ENCODE assay signal across 31 cellular contexts in the genomic region with DNA sequence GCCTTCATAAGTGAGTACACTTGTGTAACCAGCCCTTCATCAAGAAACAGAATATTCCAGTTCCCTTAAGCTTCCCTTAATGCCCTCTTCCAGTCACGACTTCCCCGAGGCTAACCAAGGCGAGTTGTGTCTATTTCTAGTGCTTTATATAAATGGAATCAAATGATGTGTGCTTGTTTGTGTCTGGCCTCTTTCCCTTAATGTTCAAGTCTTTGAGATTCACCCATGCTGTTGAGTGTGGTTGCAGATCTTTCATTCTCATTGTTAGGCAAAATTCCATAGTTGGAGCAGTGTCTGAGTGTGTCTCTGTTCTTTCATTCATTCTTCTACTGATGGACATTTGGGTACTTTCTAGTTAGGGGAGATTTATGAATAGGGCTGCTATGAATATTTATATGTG.
"Had no signal": no experiment of that assay in that cellular context is flagged by ENCODE, and none has a peak within 500 bp of the region (broad histone marks: within the 10 kb centered on the region; RNA-seq: fewer than 3 reads in every experiment).

No MANE protein-coding gene starts in this region.

- ATAC-seq: activated CD4-positive, alpha-beta T cell treated with anti-CD3 and anti-CD28 coated beads for 36 hours; activated CD8-positive, alpha-beta memory T cell treated with anti-CD3 and anti-CD28 coated beads, Interleukin-2, amount 10 ng/mL, durations not matched to agents 7 days and 5 days; activated CD8-positive, alpha-beta T cell treated with anti-CD3 and anti-CD28 coated beads, Interleukin-2, amount 10 ng/mL, durations not matched to agents 7 days and 5 days; activated naive CD8-positive, alpha-beta T cell treated with anti-CD3 and anti-CD28 coated beads, Interleukin-2, amount 50 U/mL, for 24 hours; gastrocnemius medialis; T-helper 17 cell had no signal

- H3K27me3 ChIP-seq: adrenal gland, ascending aorta, breast epithelium, cardiac muscle cell, colonic mucosa, gastrocnemius medialis had no signal

- DNase-seq: activated CD4-positive, alpha-beta memory T cell treated with anti-CD3 and anti-CD28 coated beads for 36 hours; activated CD4-positive, alpha-beta T cell treated with anti-CD3 and anti-CD28 coated beads for 36 hours; activated CD4-positive, alpha-beta T cell treated with anti-CD3 and anti-CD28 coated beads, Interleukin-2, amount 10 ng/mL, durations not matched to agents 24 days and 14 days; activated CD4-positive, CD25-positive, alpha-beta regulatory T cell; activated CD4-positive, CD25-positive, alpha-beta regulatory T cell treated with anti-CD3 and anti-CD28 coated beads, Interleukin-2, amount 50 U/mL, for 72 hours; activated CD8-positive, alpha-beta memory T cell treated with anti-CD3 and anti-CD28 coated beads, Interleukin-2, amount 10 ng/mL, durations not matched to agents 7 days and 5 days; activated CD8-positive, alpha-beta memory T cell treated with anti-CD3 and anti-CD28 coated beads, Interleukin-2, amount 50 U/mL, for 4 hours; activated CD8-positive, alpha-beta T cell treated with anti-CD3 and anti-CD28 coated beads, Interleukin-2, amount 10 ng/mL, durations not matched to agents 7 days and 5 days; activated effector memory CD4-positive, alpha-beta T cell treated with anti-CD3 and anti-CD28 coated beads, Interleukin-2, amount 50 U/mL, for 16 hours; activated naive CD4-positive, alpha-beta T cell treated with anti-CD3 and anti-CD28 coated beads for 36 hours; activated naive CD8-positive, alpha-beta T cell treated with anti-CD3 and anti-CD28 coated beads for 36 hours; activated naive CD8-positive, alpha-beta T cell treated with anti-CD3 and anti-CD28 coated beads, Interleukin-2, amount 50 U/mL, for 24 hours; activated T-cell treated with anti-CD3 and anti-CD28 coated beads, Interleukin-2, amount 50 U/mL, for 1 hour; activated T-cell treated with anti-CD3 and anti-CD28 coated beads, Interleukin-2, amount 50 U/mL, for 48 hours; central memory CD4-positive, alpha-beta T cell; cerebellar nuclear complex; colonic mucosa; effector CD8-positive, alpha-beta T cell; foreskin fibroblast; glutamatergic neuron; T-helper 1 cell; T-helper 17 cell; T1000 had no signal

- H3K36me3 ChIP-seq: adrenal gland, ascending aorta, breast epithelium, cardiac muscle cell, colonic mucosa, gastrocnemius medialis had no signal

- H3K4me1 ChIP-seq: colonic mucosa had no signal

- H3K27ac ChIP-seq: adrenal gland, ascending aorta, breast epithelium, cardiac muscle cell, colonic mucosa, epithelial cell of prostate, gastrocnemius medialis had no signal

- H3K9me3 ChIP-seq: adrenal gland, ascending aorta, breast epithelium, colonic mucosa, gastrocnemius medialis had no signal

- H3K4me3 ChIP-seq: adrenal gland, ascending aorta, breast epithelium, cardiac muscle cell, colonic mucosa, gastrocnemius medialis had no signal

- FAIRE-seq: endometrium, endothelial cell of umbilical vein had no signal
